9 cellular contexts compared by ENCODE assay signal in genomic region chr16:88924834-88925539, GRCh38. TPM values are rescaled to one million over a fixed set of nuclear protein-coding genes. Genes with fewer than 3 reads are reported as not detected.
A peak's percentile ranks its signal among the peaks of the same experiment; 100 is the strongest.
DNase-seq lines count a peak whose midpoint lies in the region; ATAC-seq and TF ChIP-seq lines count a peak whose summit lies in the region.
"Had no signal": no experiment of that assay in that cellular context is flagged by ENCODE, and none has a peak within 500 bp of the region (broad histone marks: within the 10 kb centered on the region; RNA-seq: fewer than 3 reads in every experiment).

No MANE protein-coding gene starts in this region.

- H3K27me3 Mint-ChIP-seq in neural crest cell (ENCODE audit: low read depth) = peaks cover 2% of the 10 kb centered on the region

- CTCF ChIA-PET in HCT116 (lab: Charles Lee) = interaction anchor here (1.4 kb wide), 1 partner anchor 16 kb away, joined by 3 read pairs; no protein-coding TSS in a partner anchor

- intact Hi-C loops in HCT116 (cut with micrococcal nuclease) = loop anchor here (1.0 kb wide), 1 partner anchor 291 kb away; no protein-coding TSS in a partner anchor

- H3K36me3 Mint-ChIP-seq in neural crest cell (ENCODE audit: low read depth) = no peaks in the 10 kb centered on the region

- H3K9me2 ChIP-seq in HCT116 (ENCODE audit: insufficient read depth) = no peaks in the 10 kb centered on the region

- RAD21 ChIA-PET in HCT116 (lab: Charles Lee; ENCODE audit: low non-redundant PET in 1 of 2, low total read pairs in 2 of 2, uncharacterized antibody in 2 of 2, unreplicated experiment in 2 of 2) = interaction anchor here in 1 of 2 experiments (0.8 kb wide), 1 partner anchor 68 kb away, joined by 3 read pairs; no protein-coding TSS in a partner anchor

- TF ChIP-seq CTCF in HCT116 (IDR thresholded peaks at IDR 0.05 in 2 of 3, conservative IDR thresholded peaks at IDR 0.05 in 1 of 3; ENCODE audit: borderline replicate concordance in 1 of 3, insufficient read depth in 1 of 3, low read depth in 2 of 3, low read length in 2 of 3) (peak in 2 of 3 experiments; percentile 59 to 69; a peak in 4 of 6 replicates), coronary artery (IDR thresholded peaks at IDR 0.05) (no peak), neural crest cell (conservative IDR thresholded peaks at IDR 0.05) (peak; percentile 33)

- H3K27me3 ChIP-seq in HCT116 (ENCODE audit: insufficient read depth, low read length) (no peaks in the 10 kb centered on the region), NT2/D1 (ENCODE audit: insufficient read depth, insufficient read length) (peaks cover 5% of the 10 kb centered on the region)

- no peaks in the 10 kb centered on the region for H3K4me1 Mint-ChIP-seq in neural crest cell

- peak overlapping the region; percentile 83 for H3K4me2 ChIP-seq in HCT116 (ENCODE audit: low read length)

- ATAC-seq in HCT116 (peak; percentile 69), GM19395 (IDR thresholded peaks at IDR 0.05; ENCODE audit: unreplicated experiment) (no peak)

- H3K9me3 ChIP-seq in HCT116 (ENCODE audit: control insufficient read depth in 1 of 2, insufficient read depth in 1 of 2, low read depth in 1 of 2, low read length in 2 of 2) (no peaks in the 10 kb centered on the region), NT2/D1 (ENCODE audit: insufficient read depth, low read length) (peaks cover 1% of the 10 kb centered on the region; the same call in 1 of the 2 replicates)

- no peak overlapping the region for H2AFZ ChIP-seq in HCT116 (ENCODE audit: low read depth, low read length, poor library complexity, severe bottlenecking)

- H3K4me3 ChIP-seq in HCT116 (replicated peaks in 1 of 2; ENCODE audit: low read depth in 1 of 2, low read length in 2 of 2) (peak overlapping the region; percentile 14 to 39; a peak in 2 of 4 replicates), NT2/D1 (ENCODE audit: insufficient read length, low read depth) (peak overlapping the region; percentile 5), coronary artery (peak overlapping the region; percentile 1)

- POLR2A ChIA-PET in HCT116 (lab: Charles Lee) = no interaction called here

- no peaks in the 10 kb centered on the region; the same call in 1 of the 2 replicates for H3K79me2 ChIP-seq in HCT116 (ENCODE audit: insufficient read depth, low read length)

- H3K9me3 Mint-ChIP-seq in neural crest cell = no peaks in the 10 kb centered on the region
- H3K9me3 Mint-ChIP-seq: nephron had no signal

- BruUV-seq in HCT116 (replicated peaks; lab: Mats Ljungman, UMichigan) = no TSS peak

- H3K4me3 Mint-ChIP-seq in neural crest cell = no peak overlapping the region
- H3K4me3 Mint-ChIP-seq: nephron had no signal

- peaks cover 53 to 74% of the 10 kb centered on the region in 2 experiments for H3K4me1 ChIP-seq in HCT116 (ENCODE audit: control insufficient read depth in 1 of 2, insufficient read depth in 2 of 2, low read length in 2 of 2)
- H3K4me1 ChIP-seq in NT2/D1 (ENCODE audit: insufficient read depth, insufficient read length) = peaks cover 46% of the 10 kb centered on the region

- H3K27ac ChIP-seq in HCT116 (ENCODE audit: low read depth, low read length) (peak overlapping the region; percentile 71), coronary artery (no peak overlapping the region)

- H3K9ac ChIP-seq in HCT116 (ENCODE audit: low read length) = peak overlapping the region; percentile 58
- peak overlapping the region; percentile 85 for H3K9ac ChIP-seq in NT2/D1 (ENCODE audit: insufficient read length, low read depth)

- TF ChIP-seq POLR2A in HCT116 (IDR thresholded peaks at IDR 0.05; ENCODE audit: borderline replicate concordance, extremely low read depth, insufficient read depth, insufficient read length) = no peak

- H4K20me1 ChIP-seq in HCT116 (ENCODE audit: insufficient read depth) = no peaks in the 10 kb centered on the region

- no peak for TF ChIP-seq RAD21 in HCT116 (IDR thresholded peaks at IDR 0.05; ENCODE audit: low read depth)

- DNase-seq in DMS79 treated with DMSO at 0.1 percent for 48 hours (lab: John Stamatoyannopoulos, UW) (peak; percentile 32), HCT116 (ENCODE audit: low read depth, low spot score) (peak; percentile 72), NT2/D1 (ENCODE audit: low read depth, low spot score) (peak; percentile 58), coronary artery (ENCODE audit: low spot score) (no peak), neural crest cell (ENCODE audit: low read depth, low spot score) (no peak), retina (no peak), medulla oblongata (ENCODE audit: extremely low spot score) (no peak)

- H3K27ac Mint-ChIP-seq in neural crest cell (ENCODE audit: unreplicated experiment) = no peak overlapping the region
- H3K27ac Mint-ChIP-seq: nephron had no signal

- H3K36me3 ChIP-seq in HCT116 (ENCODE audit: control insufficient read depth in 1 of 2, insufficient read depth in 2 of 2, low read length in 2 of 2) (no peaks in the 10 kb centered on the region), NT2/D1 (ENCODE audit: insufficient read depth, insufficient read length, low read length) (no peaks in the 10 kb centered on the region)

TF ChIP-seq in HCT116, 20 proteins besides CTCF, POLR2A, EP300 and RAD21:
- TF ChIP-seq TCF7L2 (IDR thresholded peaks at IDR 0.05; ENCODE audit: borderline replicate concordance, extremely low read depth, insufficient read depth, insufficient read length) = no peak
- no peak for TF ChIP-seq MAX (IDR thresholded peaks at IDR 0.05)
- TF ChIP-seq REST (IDR thresholded peaks at IDR 0.05; ENCODE audit: low read depth) = no peak
- no peak for TF ChIP-seq CBX3 (IDR thresholded peaks at IDR 0.05; ENCODE audit: low read depth)
- TF ChIP-seq ZBTB33 (IDR thresholded peaks at IDR 0.05; ENCODE audit: extremely low read depth, insufficient replicate concordance, low read length) = no peak
- no peak for TF ChIP-seq CEBPB (IDR thresholded peaks at IDR 0.05; ENCODE audit: low read depth)
- no peak for TF ChIP-seq SRF (IDR thresholded peaks at IDR 0.05; ENCODE audit: low read depth)
- no peak for TF ChIP-seq JUND (IDR thresholded peaks at IDR 0.05)
- TF ChIP-seq POLR2AphosphoS5 (IDR thresholded peaks at IDR 0.05; ENCODE audit: low read depth, low read length) = peak; percentile 59
- no peak for TF ChIP-seq SIN3A (IDR thresholded peaks at IDR 0.05; ENCODE audit: low read depth)
- TF ChIP-seq ZFX (IDR thresholded peaks at IDR 0.05) = 0 out of 2 replicates have a peak, but pooled peaks have one; percentile 19
- no peak for TF ChIP-seq EZH2phosphoT487 (IDR thresholded peaks at IDR 0.05; ENCODE audit: borderline replicate concordance)
- TF ChIP-seq ELF1 (IDR thresholded peaks at IDR 0.05; ENCODE audit: borderline replicate concordance, low read depth) = no peak

RNA-seq across cellular contexts. Expression of gene CBFA2T3, which starts 52.0 kb away (rescaled TPM):
- total RNA-seq in HCT116 (2021; ENCODE audit: unreplicated experiment) = 19.1 TPM
- polyA plus RNA-seq in HCT116 (2012) = 16.8 and 17.8 TPM in 2 replicates
- 3.6 and 4.6 TPM in 2 replicates for total RNA-seq in neural crest cell

RNA-seq across cellular contexts. Expression of gene PABPN1L, which starts 58.5 kb away (rescaled TPM):
- total RNA-seq in HCT116 (2021; ENCODE audit: unreplicated experiment) (0.57 TPM), neural crest cell (not detected in 2 replicates)
- 0.07 and 0.33 TPM in 2 replicates for polyA plus RNA-seq in HCT116 (2012)

Comparison
In these comparisons a context has a peak if more than half of its experiments do, and no peak if none do; other contexts are left out.
1. DNase-seq: peak in DMS79 treated with DMSO at 0.1 percent for 48 hours (single experiment), HCT116 (single experiment) and NT2/D1 (single experiment); none in coronary artery (single experiment), neural crest cell (single experiment), retina (single experiment) and medulla oblongata (single experiment).
2. Peak in every context shown above with its lines, with median percentiles within 50 percentile points of each other: H3K4me3 ChIP-seq.